ENCODE assay signal across 8 cellular contexts in the genomic region with DNA sequence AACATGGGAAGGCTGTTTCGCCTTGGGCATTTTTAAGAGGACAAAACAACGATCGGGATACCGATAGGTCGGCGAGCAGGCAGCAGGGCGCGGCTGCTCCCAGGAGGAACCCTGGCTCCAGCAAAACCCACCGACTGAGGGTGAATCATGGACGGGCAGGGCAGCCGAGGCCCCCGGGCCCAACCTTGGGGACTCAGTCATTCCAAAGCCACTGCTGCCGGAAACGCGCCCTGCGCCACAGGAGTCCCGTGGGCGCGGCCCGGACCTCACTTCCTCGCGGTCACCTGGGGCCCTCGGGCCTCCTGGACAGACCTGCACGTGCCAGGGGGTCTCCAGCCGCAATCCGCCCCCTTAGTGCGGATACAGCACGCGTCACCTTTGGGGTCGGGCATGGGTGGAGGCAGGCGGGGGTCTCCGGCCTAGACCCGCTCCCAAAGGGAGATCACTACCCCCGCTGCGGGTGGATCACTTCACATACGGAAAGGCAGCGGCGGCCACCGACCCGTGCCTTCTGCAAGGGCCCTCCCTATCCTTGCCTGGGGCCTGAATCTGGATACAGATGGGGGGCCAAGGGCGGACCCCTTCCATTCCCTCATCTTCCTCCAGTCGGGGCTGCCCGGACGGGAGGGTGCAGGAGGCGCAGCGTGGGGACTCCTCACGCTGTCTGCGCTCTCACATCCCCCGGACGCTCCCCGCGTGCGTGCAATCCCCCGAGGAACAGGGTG. TPM values are rescaled to one million over a fixed set of nuclear protein-coding genes. Genes with fewer than 3 reads are reported as not detected.
DNase-seq lines count a peak whose midpoint lies in the region; ATAC-seq and TF ChIP-seq lines count a peak whose summit lies in the region.

No MANE protein-coding gene starts in this region.

- H3K27me3 ChIP-seq in osteoblast (ENCODE audit: insufficient read depth, low read length): no peaks in the 10 kb centered on the region

- H3K4me1 ChIP-seq in osteoblast (ENCODE audit: insufficient read depth, low read length): peaks cover 39% of the 10 kb centered on the region

- ATAC-seq in GM18907 (IDR thresholded peaks at IDR 0.05; ENCODE audit: unreplicated experiment): peak; percentile 32
- peak; percentile 28 for ATAC-seq in HG03175 (IDR thresholded peaks at IDR 0.05; ENCODE audit: unreplicated experiment)

- H3K4me3 ChIP-seq in osteoblast (ENCODE audit: insufficient read depth, low read length): peak overlapping the region; percentile 90

- no peak for TF ChIP-seq CTCF in osteoblast (IDR thresholded peaks at IDR 0.05; ENCODE audit: extremely low read depth, low read depth, low read length)

- H3K4me2 ChIP-seq in osteoblast (ENCODE audit: insufficient read depth, low read length): peak overlapping the region; percentile 84

- H4K20me1 ChIP-seq in osteoblast (ENCODE audit: insufficient read depth, low read length): peaks cover 40% of the 10 kb centered on the region

- DNase-seq in AG08396 (ENCODE audit: low spot score) (peak; percentile 45), RPMI7951 (ENCODE audit: low read depth) (peak; percentile 87), glomerular visceral epithelial cell (ENCODE audit: extremely low spot score) (peak; percentile 55), osteoblast (ENCODE audit: insufficient read length, low spot score, missing footprints) (peak; percentile 80), ureter (ENCODE audit: low spot score) (peak; percentile 74)
- DNase-seq in activated naive CD4-positive, alpha-beta T cell treated with anti-CD3 and anti-CD28 coated beads, Interleukin-2, amount 50 U/mL, for 16 hours: peak; percentile 55

- H3K36me3 ChIP-seq in osteoblast (ENCODE audit: insufficient read depth, low read length): peaks cover 6% of the 10 kb centered on the region

- H3K79me2 ChIP-seq in osteoblast (ENCODE audit: insufficient read depth, low read length): peaks cover 57% of the 10 kb centered on the region

- H3K27ac ChIP-seq in osteoblast (ENCODE audit: low read depth, low read length): peak overlapping the region; percentile 89

- no peaks in the 10 kb centered on the region for H3K9me3 ChIP-seq in osteoblast (ENCODE audit: low read depth, low read length)

- peak overlapping the region; percentile 72 for H2AFZ ChIP-seq in osteoblast (ENCODE audit: low read length)

RNA-seq across cellular contexts. Expression of a gene that starts 0.7 kb away (rescaled TPM):
- total RNA-seq in RPMI7951 (2014; rRNA removed; shearing (Covaris generic)): 977 and 1,094 TPM in 2 replicates
- total RNA-seq in osteoblast: 234 and 258 TPM in 2 replicates
- 170 TPM for total RNA-seq in ureter

RNA-seq across cellular contexts. Expression of a gene that starts 47.6 kb away (rescaled TPM):
- not detected in 2 replicates for total RNA-seq in RPMI7951 (2014; rRNA removed; shearing (Covaris generic))
- total RNA-seq in osteoblast (not detected in 2 replicates), ureter (6.7 TPM)

Comparison
In these comparisons a context has a peak if more than half of its experiments do, and no peak if none do; other contexts are left out.
1. Peak in every context shown above with its lines: DNase-seq, ATAC-seq, H3K4me3 ChIP-seq and H3K27ac ChIP-seq.